Comparison of ENCODE assay signal across 9 cellular contexts in genomic region chr11:96307748-96308133, GRCh38. TPM values are rescaled to one million over a fixed set of nuclear protein-coding genes. Genes with fewer than 3 reads are reported as not detected.
DNase-seq lines count a peak whose midpoint lies in the region; ATAC-seq and TF ChIP-seq lines count a peak whose summit lies in the region.
"Had no signal": no experiment of that assay in that cellular context is flagged by ENCODE, and none has a peak within 500 bp of the region (broad histone marks: within the 10 kb centered on the region; RNA-seq: fewer than 3 reads in every experiment).

No MANE protein-coding gene starts in this region.

- POLR2A ChIA-PET in RWPE1 (lab: Yijun Ruan, JAX; ENCODE audit: low non-redundant PET) = no interaction called here

- peaks cover 14% of the 10 kb centered on the region for H3K4me1 ChIP-seq in psoas muscle

- 44 to 46% (median 46%) methylated on average over 3 of the region's 3 CpGs for WGBS in psoas muscle, 3 donors

- no peak for TF ChIP-seq CTCF in RWPE1 (conservative IDR thresholded peaks at IDR 0.05; ENCODE audit: low read depth)
- TF ChIP-seq CTCF in psoas muscle (IDR thresholded peaks at IDR 0.05) = no peak

- intact Hi-C loops in psoas muscle (cut with DNase I) = no loop called here

- peak overlapping the region; percentile 92 for H3K27ac ChIP-seq in RWPE1
- H3K27ac ChIP-seq in psoas muscle = peak overlapping the region; percentile 61
- H3K27ac ChIP-seq: HL-60 had no signal

- CTCF ChIA-PET in RWPE1 (lab: Yijun Ruan, JAX) = interaction anchor here (0.6 to 1.2 kb wide), 3 partner anchors 35 to 487 kb away, joined by 3 to 5 read pairs (median 3); partner anchors contain the start of gene MAML2

- H3K9me3 ChIP-seq in psoas muscle = no peaks in the 10 kb centered on the region

- peak overlapping the region; percentile 41 for H3K4me3 ChIP-seq in psoas muscle

- no peaks in the 10 kb centered on the region for H3K27me3 ChIP-seq in psoas muscle (ENCODE audit: insufficient read depth in 3 of 3, low read length in 2 of 3)

- DNase-seq in Daoy (ENCODE audit: low read depth) = peak; percentile 88
- peak; percentile 82 for DNase-seq in RWPE1 (ENCODE audit: low spot score)
- DNase-seq in fibroblast of gingiva (ENCODE audit: low read depth) = peak; percentile 83
- no peak for DNase-seq in psoas muscle
- DNase-seq in NCI-H526 treated with DMSO at 0.1 percent for 48 hours (lab: John Stamatoyannopoulos, UW) = no peak
- no peak for DNase-seq in effector CD8-positive, alpha-beta T cell (lab: John Stamatoyannopoulos, UW)

- ATAC-seq in psoas muscle = peak in 3 of 4 donors; percentile 25 to 59 (median 50)
- no peak for ATAC-seq in HG03378 (IDR thresholded peaks at IDR 0.05; ENCODE audit: unreplicated experiment)
- no peak for ATAC-seq in HG03175 (IDR thresholded peaks at IDR 0.05; ENCODE audit: unreplicated experiment)

- H3K36me3 ChIP-seq in psoas muscle (ENCODE audit: insufficient read depth in 1 of 2, low read depth in 1 of 2) = no peaks in the 10 kb centered on the region

RNA-seq across cellular contexts. Expression of gene MAML2, which starts 35.3 kb away (rescaled TPM):
- 6.2 and 6.6 TPM in 2 replicates for total RNA-seq in Daoy (2014; rRNA removed; shearing (Covaris generic))
- 1 to 10 TPM; 1.5 to 3.7 (median 2.1) TPM for total RNA-seq in psoas muscle
- polyA plus RNA-seq in psoas muscle = under 1 TPM; 0.39 to 0.97 (median 0.69) TPM

Comparison
In these comparisons a context has a peak if more than half of its experiments do, and no peak if none do; other contexts are left out.
1. DNase-seq: peak in Daoy (single experiment), RWPE1 (single experiment) and fibroblast of gingiva (single experiment); none in psoas muscle (0 of 2), NCI-H526 treated with DMSO at 0.1 percent for 48 hours (single experiment) and effector CD8-positive, alpha-beta T cell (single experiment).
2. ATAC-seq: peak in psoas muscle (3 of 4); none in HG03378 (single experiment) and HG03175 (single experiment).